9 cellular contexts compared by ENCODE assay signal in genomic region chr7:42940985-42941847, GRCh38. TPM values are rescaled to one million over a fixed set of nuclear protein-coding genes. Genes with fewer than 3 reads are reported as not detected.
DNase-seq lines count a peak whose midpoint lies in the region; ATAC-seq and TF ChIP-seq lines count a peak whose summit lies in the region.
"Had no signal": no experiment of that assay in that cellular context is flagged by ENCODE, and none has a peak within 500 bp of the region (broad histone marks: within the 10 kb centered on the region; RNA-seq: fewer than 3 reads in every experiment).

No MANE protein-coding gene starts in this region.

- TF ChIP-seq CTCF in coronary artery (IDR thresholded peaks at IDR 0.05), result peak; percentile 75
- peak; percentile 91 for TF ChIP-seq CTCF in lower lobe of right lung (IDR thresholded peaks at IDR 0.05)

- H3K36me3 ChIP-seq in lower lobe of right lung, result peaks cover 38% of the 10 kb centered on the region

- H3K9me3 Mint-ChIP-seq in activated CD4-positive, alpha-beta T cell treated with anti-CD3 and anti-CD28 coated beads, Interleukin-2, amount 10 ng/mL, durations not matched to agents 7 days and 5 days, result no peaks in the 10 kb centered on the region

- no peak overlapping the region for H3K4me3 Mint-ChIP-seq in activated CD4-positive, alpha-beta T cell treated with anti-CD3 and anti-CD28 coated beads, Interleukin-2, amount 10 ng/mL, durations not matched to agents 7 days and 5 days

- peaks cover 16% of the 10 kb centered on the region for H3K36me3 Mint-ChIP-seq in activated CD4-positive, alpha-beta T cell treated with anti-CD3 and anti-CD28 coated beads, Interleukin-2, amount 10 ng/mL, durations not matched to agents 7 days and 5 days (ENCODE audit: low read depth)

- POLR2A ChIA-PET in activated CD4-positive, alpha-beta T cell treated with anti-CD3 and anti-CD28 coated beads, Interleukin-2, amount 10 ng/mL, durations not matched to agents 7 days and 5 days (lab: Charles Lee), result no interaction called here

- no peaks in the 10 kb centered on the region for H3K27me3 ChIP-seq in lower lobe of right lung (ENCODE audit: low read depth)
- H3K27me3 ChIP-seq: BLaER1 had no signal

- peak; percentile 48 for ATAC-seq in HG03103 (IDR thresholded peaks at IDR 0.05; ENCODE audit: low read depth, unreplicated experiment)
- ATAC-seq in lower lobe of right lung, result peak; percentile 72 to 75

- H3K4me3 ChIP-seq in coronary artery, result no peak overlapping the region
- no peak overlapping the region for H3K4me3 ChIP-seq in lower lobe of right lung
- H3K4me3 ChIP-seq: BLaER1 had no signal

- CTCF ChIA-PET in activated CD4-positive, alpha-beta T cell treated with anti-CD3 and anti-CD28 coated beads, Interleukin-2, amount 10 ng/mL, durations not matched to agents 7 days and 5 days (lab: Charles Lee), result interaction anchor here (0.6 to 1.9 kb wide), 12 partner anchors 9 to 344 kb away, joined by 3 to 17 read pairs (median 4); partner anchors contain the start of genes MRPL32 and PSMA2

- DNase-seq in NCI-H1417 (lab: John Stamatoyannopoulos, UW), result peak; percentile 51 to 78 (median 65)
- DNase-seq in NCI-H1417 treated with DMSO at 0.1 percent for 48 hours (lab: John Stamatoyannopoulos, UW), result no peak
- peak; percentile 15 for DNase-seq in NCI-H446 treated with DMSO at 0.1 percent for 48 hours (lab: John Stamatoyannopoulos, UW)
- DNase-seq in activated CD4-positive, alpha-beta T cell treated with anti-CD3 and anti-CD28 coated beads, Interleukin-2, amount 10 ng/mL, durations not matched to agents 7 days and 5 days, result peak; percentile 87
- DNase-seq in coronary artery (ENCODE audit: low spot score), result no peak
- DNase-seq in lower lobe of right lung, result peak; percentile 83
- DNase-seq in stimulated activated CD8-positive, alpha-beta memory T cell treated with anti-CD3 and anti-CD28 coated beads, Interleukin-12 subunit alpha, Interleukin-12 subunit beta, amount 100 ng/mL, for 24 hours (ENCODE audit: extremely low read depth), result peak; percentile 41

- no peaks in the 10 kb centered on the region for H3K4me1 ChIP-seq in lower lobe of right lung

- H3K4me1 Mint-ChIP-seq in activated CD4-positive, alpha-beta T cell treated with anti-CD3 and anti-CD28 coated beads, Interleukin-2, amount 10 ng/mL, durations not matched to agents 7 days and 5 days, result peaks cover 25% of the 10 kb centered on the region

- no peak overlapping the region for H3K27ac ChIP-seq in coronary artery
- no peak overlapping the region for H3K27ac ChIP-seq in lower lobe of right lung
- H3K27ac ChIP-seq: BLaER1 had no signal

- no peaks in the 10 kb centered on the region for H3K27me3 Mint-ChIP-seq in activated CD4-positive, alpha-beta T cell treated with anti-CD3 and anti-CD28 coated beads, Interleukin-2, amount 10 ng/mL, durations not matched to agents 7 days and 5 days

- intact Hi-C loops in lower lobe of right lung (cut with DNase I), result no loop called here

- no peak overlapping the region for H3K27ac Mint-ChIP-seq in activated CD4-positive, alpha-beta T cell treated with anti-CD3 and anti-CD28 coated beads, Interleukin-2, amount 10 ng/mL, durations not matched to agents 7 days and 5 days

- no peaks in the 10 kb centered on the region for H3K9me3 ChIP-seq in lower lobe of right lung
- H3K9me3 ChIP-seq: BLaER1 had no signal

RNA-seq across cellular contexts. Expression of gene MRPL32, which starts 9.0 kb away (rescaled TPM):
- 10 to 100 TPM; 50.2 to 50.3 TPM for total RNA-seq in activated CD4-positive, alpha-beta T cell treated with anti-CD3 and anti-CD28 coated beads, Interleukin-2, amount 10 ng/mL, durations not matched to agents 7 days and 5 days
- total RNA-seq in lower lobe of right lung, result 45.0 TPM

RNA-seq across cellular contexts. Expression of gene PSMA2, which starts 9.2 kb away (rescaled TPM):
- 100 to 1,000 TPM; 104 to 127 TPM for total RNA-seq in activated CD4-positive, alpha-beta T cell treated with anti-CD3 and anti-CD28 coated beads, Interleukin-2, amount 10 ng/mL, durations not matched to agents 7 days and 5 days
- 52.3 TPM for total RNA-seq in lower lobe of right lung

RNA-seq across cellular contexts. Expression of gene C7orf25, which starts 29.3 kb away (rescaled TPM):
- total RNA-seq in activated CD4-positive, alpha-beta T cell treated with anti-CD3 and anti-CD28 coated beads, Interleukin-2, amount 10 ng/mL, durations not matched to agents 7 days and 5 days, result 1 to 10 TPM; 3.0 to 5.1 TPM
- total RNA-seq in lower lobe of right lung, result 7.8 TPM

Comparison
In these comparisons a context has a peak if more than half of its experiments do, and no peak if none do; other contexts are left out.
1. DNase-seq: peak in NCI-H1417 (3 of 3), NCI-H446 treated with DMSO at 0.1 percent for 48 hours (single experiment), activated CD4-positive, alpha-beta T cell treated with anti-CD3 and anti-CD28 coated beads, Interleukin-2, amount 10 ng/mL, durations not matched to agents 7 days and 5 days (single experiment), lower lobe of right lung (single experiment) and stimulated activated CD8-positive, alpha-beta memory T cell treated with anti-CD3 and anti-CD28 coated beads, Interleukin-12 subunit alpha, Interleukin-12 subunit beta, amount 100 ng/mL, for 24 hours (single experiment); none in NCI-H1417 treated with DMSO at 0.1 percent for 48 hours (single experiment) and coronary artery (single experiment).